ENCODE assay signal across 19 cellular contexts in the genomic region with DNA sequence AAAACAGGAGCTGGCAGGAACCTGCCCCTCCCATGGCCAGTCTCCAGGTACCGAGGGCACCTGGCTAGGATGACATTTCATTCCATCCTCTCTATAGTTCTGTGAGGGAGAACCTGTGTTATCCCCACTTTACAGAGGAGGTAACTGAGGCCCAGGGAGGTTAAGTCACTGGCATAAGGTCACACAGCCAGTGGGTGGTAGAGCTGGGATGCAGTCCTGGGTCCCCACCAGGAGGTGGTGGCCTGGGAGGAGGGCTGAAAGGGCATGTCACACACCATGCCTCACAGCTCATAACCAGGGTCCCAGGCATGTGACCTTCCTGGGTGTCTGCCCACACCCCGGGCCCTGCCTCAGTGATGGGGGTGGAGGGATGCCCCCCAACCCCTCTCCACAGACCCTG.
DNase-seq lines count a peak whose midpoint lies in the region; ATAC-seq, FAIRE-seq and TF ChIP-seq lines count a peak whose summit lies in the region.
"Had no signal": no experiment of that assay in that cellular context is flagged by ENCODE, and none has a peak within 500 bp of the region (broad histone marks: within the 10 kb centered on the region; RNA-seq: fewer than 3 reads in every experiment).

No MANE protein-coding gene starts in this region.

- H3K4me3 ChIP-seq in HepG2 (replicated peaks in 1 of 3; ENCODE audit: insufficient read depth in 1 of 3, low read depth in 2 of 3, low read length in 3 of 3) (no peak overlapping the region), right lobe of liver (no peak overlapping the region), esophagus (ENCODE audit: low read depth in 1 of 2, low read length in 2 of 2) (no peak overlapping the region), sigmoid colon (no peak overlapping the region)
- H3K4me3 ChIP-seq: cardiac muscle cell, gastrocnemius medialis, GM12878, SJCRH30 had no signal

- H4K20me1 ChIP-seq in HepG2 (ENCODE audit: insufficient read depth, low read length): peaks cover 9% of the 10 kb centered on the region

- intact Hi-C loops in HepG2 (cut with micrococcal nuclease; ENCODE audit: unreplicated experiment): no loop called here
- intact Hi-C loops in right lobe of liver (cut with DNase I): no loop called here
- intact Hi-C loops in sigmoid colon (cut with DNase I): no loop called here

- H2AFZ ChIP-seq in HepG2 (ENCODE audit: low read length): no peak overlapping the region

- H3K9me3 ChIP-seq in HepG2 (ENCODE audit: low read length) (no peaks in the 10 kb centered on the region), right lobe of liver (no peaks in the 10 kb centered on the region), esophagus (ENCODE audit: control insufficient read depth in 2 of 2, insufficient read depth in 1 of 2, low read depth in 1 of 2, low read length in 1 of 2) (no peaks in the 10 kb centered on the region), sigmoid colon (no peaks in the 10 kb centered on the region)
- H3K9me3 ChIP-seq: gastrocnemius medialis, SJCRH30 had no signal

- no peak for TF ChIP-seq RAD21 in HepG2 (CRISPR knock-in tag; IDR thresholded peaks at IDR 0.05)

- H3K4me2 ChIP-seq in HepG2 (ENCODE audit: low read depth, low read length): no peak overlapping the region

- POLR2A ChIA-PET in HepG2 (lab: Yijun Ruan, JAX): interaction anchor here (1.9 kb wide), 1 partner anchor 11 kb away, joined by 5 read pairs; no protein-coding TSS in a partner anchor

- no peak for ATAC-seq in HepG2
- ATAC-seq in right lobe of liver: no peak
- no peak for ATAC-seq in GM19397 (IDR thresholded peaks at IDR 0.05; ENCODE audit: unreplicated experiment)
- ATAC-seq: gastrocnemius medialis; GM12878; left cardiac atrium; stimulated activated naive CD8-positive, alpha-beta T cell treated with anti-CD3 and anti-CD28 coated beads, Interleukin-15, Interleukin-2, amounts not matched to agents 100 U/mL and 50 U/mL, for 24 hours had no signal

- in situ Hi-C loops in HepG2 (cut with HindIII; ENCODE audit: extremely low pct_ligation_motif_present, low pct_unique_long_range_greater_than_20kb): no loop called here

- H3K4me1 ChIP-seq in HepG2 (ENCODE audit: insufficient read depth, low read length): no peaks in the 10 kb centered on the region
- no peaks in the 10 kb centered on the region for H3K4me1 ChIP-seq in right lobe of liver
- H3K4me1 ChIP-seq in esophagus (ENCODE audit: control insufficient read depth in 2 of 2, insufficient read depth in 2 of 2, low read length in 1 of 2): peaks cover 11 to 43% of the 10 kb centered on the region in 2 donors
- peaks cover 0 to 62% (median 51%) of the 10 kb centered on the region in 4 donors for H3K4me1 ChIP-seq in sigmoid colon

- H3K27ac ChIP-seq in HepG2 (ENCODE audit: extremely low read length, insufficient read depth, low read length) (no peak overlapping the region), right lobe of liver (no peak overlapping the region), esophagus (ENCODE audit: low read depth in 2 of 2, low read length in 1 of 2) (peak overlapping the region; percentile 69 to 78), sigmoid colon (peak overlapping the region; percentile 10 to 92 (median 75))
- H3K27ac ChIP-seq: cardiac muscle cell, SJCRH30 had no signal

- no peaks in the 10 kb centered on the region for H3K27me3 ChIP-seq in HepG2 (ENCODE audit: control insufficient read depth in 1 of 2, insufficient read depth in 2 of 2, low read length in 2 of 2)
- H3K27me3 ChIP-seq in right lobe of liver: no peaks in the 10 kb centered on the region
- H3K27me3 ChIP-seq in esophagus (ENCODE audit: control insufficient read depth in 1 of 2, insufficient read depth in 2 of 2, low read length in 2 of 2): no peaks in the 10 kb centered on the region
- no peaks in the 10 kb centered on the region for H3K27me3 ChIP-seq in sigmoid colon
- H3K27me3 ChIP-seq: cardiac muscle cell, gastrocnemius medialis, SJCRH30 had no signal

- peaks cover 7% of the 10 kb centered on the region for H3K79me2 ChIP-seq in HepG2 (ENCODE audit: insufficient read depth, low read length)

- no peak overlapping the region for H3K9ac ChIP-seq in HepG2 (ENCODE audit: insufficient read depth, low read depth, low read length)

- CTCF ChIA-PET in HepG2 (lab: Yijun Ruan, JAX; ENCODE audit: low intra/inter-chr PET ratio, low total read pairs): no interaction called here

- DNase-seq in HepG2 (ENCODE audit: low spot score): no peak
- DNase-seq in right lobe of liver: no peak
- no peak for DNase-seq in sigmoid colon
- no peak for DNase-seq in SHP77 treated with DMSO at 0.1 percent for 48 hours (lab: John Stamatoyannopoulos, UW)
- no peak for DNase-seq in HuH-7 (ENCODE audit: low spot score)
- DNase-seq in NCI-H446 treated with DMSO at 0.1 percent for 48 hours (lab: John Stamatoyannopoulos, UW): no peak
- DNase-seq: activated B cell treated with CpG ODN at 0.5 μM for 24 hours; gastrocnemius medialis; H9; left cardiac atrium; NCI-H1694 treated with DMSO at 0.1 percent for 48 hours; NCI-H774; retina; SJCRH30; stimulated activated naive CD8-positive, alpha-beta T cell treated with anti-CD3 and anti-CD28 coated beads, Interleukin-15, Interleukin-2, amounts not matched to agents 100 U/mL and 50 U/mL, for 24 hours had no signal

- FAIRE-seq in HepG2 (lab: Jason Lieb, UNC): no peak
- FAIRE-seq: GM12878 had no signal

- no TSS peak for BruUV-seq in HepG2 (replicated peaks; lab: Mats Ljungman, UMichigan)

- no peak for TF ChIP-seq EP300 in HepG2 (IDR thresholded peaks at IDR 0.05; ENCODE audit: low read depth in 2 of 2, low read length in 2 of 2)
- TF ChIP-seq EP300 in HepG2 (CRISPR knock-in tag; IDR thresholded peaks at IDR 0.05; ENCODE audit: borderline replicate concordance): no peak
- TF ChIP-seq EP300 in sigmoid colon (IDR thresholded peaks at IDR 0.05): no peak

- H3K36me3 ChIP-seq in HepG2 (replicated peaks in 1 of 2; ENCODE audit: control insufficient read depth in 1 of 2, insufficient read depth in 2 of 2, low read length in 2 of 2): peaks cover 4 to 18% of the 10 kb centered on the region in 2 experiments; a peak in 4 of 5 replicates
- no peaks in the 10 kb centered on the region for H3K36me3 ChIP-seq in right lobe of liver
- H3K36me3 ChIP-seq in esophagus (ENCODE audit: control insufficient read depth in 2 of 2, insufficient read depth in 2 of 2, low read length in 1 of 2): peaks cover 0 to 28% of the 10 kb centered on the region in 2 donors
- peaks cover 0 to 21% (median 10%) of the 10 kb centered on the region in 4 donors for H3K36me3 ChIP-seq in sigmoid colon
- H3K36me3 ChIP-seq: cardiac muscle cell, gastrocnemius medialis had no signal

- TF ChIP-seq POLR2A in HepG2 (IDR thresholded peaks at IDR 0.05; ENCODE audit: insufficient read depth in 1 of 2, low read depth in 2 of 2, low read length in 2 of 2): no peak
- TF ChIP-seq POLR2A in right lobe of liver (IDR thresholded peaks at IDR 0.05): no peak
- no peak for TF ChIP-seq POLR2A in sigmoid colon (IDR thresholded peaks at IDR 0.05)

- whole genome bisulfite sequencing in HepG2 (ENCODE audit: low lambda C conversion rate): 100% methylated on average over 1 of the region's 2 CpGs
- 83% methylated on average over 1 of the region's 2 CpGs for WGBS in right lobe of liver (ENCODE audit: insufficient coverage, low coverage, low lambda C conversion rate, missing lambda C conversion rate)
- WGBS in esophagus, 2 donors: 46 to 75% methylated on average over 2 of the region's 2 CpGs
- WGBS in sigmoid colon, 2 donors: 95 to 96% methylated on average over 2 of the region's 2 CpGs

- TF ChIP-seq CTCF in HepG2 (CRISPR knock-in tag; IDR thresholded peaks at IDR 0.05) (no peak), right lobe of liver (IDR thresholded peaks at IDR 0.05) (no peak), sigmoid colon (IDR thresholded peaks at IDR 0.05) (no peak)

TF ChIP-seq in HepG2, 621 proteins besides CTCF, POLR2A, EP300 and RAD21:
- TF ChIP-seq ZNF768 (CRISPR knock-in tag; IDR thresholded peaks at IDR 0.05) (peak; percentile 96), ZFP62 (CRISPR knock-in tag; IDR thresholded peaks at IDR 0.05) (no peak), ZNF629 (CRISPR knock-in tag; conservative IDR thresholded peaks at IDR 0.05) (peak; percentile 67), ZNF24 (IDR thresholded peaks at IDR 0.05) (no peak), BRD4 (CRISPR knock-in tag; IDR thresholded peaks at IDR 0.05) (no peak), ZFAT (CRISPR knock-in tag; conservative IDR thresholded peaks at IDR 0.05) (no peak)

Comparison
In these comparisons a context has a peak if more than half of its experiments do, and no peak if none do; other contexts are left out.
1. H3K27ac ChIP-seq: peak in esophagus (2 of 2) and sigmoid colon (4 of 4); none in HepG2 (single experiment) and right lobe of liver (0 of 3).